16 cellular contexts compared by ENCODE assay signal in genomic region chr10:10855178-10855577, GRCh38.
DNase-seq lines count a peak whose midpoint lies in the region; ATAC-seq and TF ChIP-seq lines count a peak whose summit lies in the region.
"Had no signal": no experiment of that assay in that cellular context is flagged by ENCODE, and none has a peak within 500 bp of the region (broad histone marks: within the 10 kb centered on the region; RNA-seq: fewer than 3 reads in every experiment).

No MANE protein-coding gene starts in this region.

- ATAC-seq in Right ventricle myocardium superior (ENCODE audit: poor library complexity) (peak; percentile 56), HG02852 (IDR thresholded peaks at IDR 0.05; ENCODE audit: unreplicated experiment) (peak; percentile 78)
- peak; percentile 93 to 98 for ATAC-seq in stimulated activated naive B cell treated with anti-CD40 and anti-IgM and Interleukin-4, amounts not matched to agents 10 μg/mL and 1 μg/mL and 100 μg/mL, for 72 hours (replicated peaks)
- ATAC-seq: CD8-positive, alpha-beta T cell; stimulated activated naive CD8-positive, alpha-beta T cell treated with anti-CD3 and anti-CD28 coated beads, Interleukin-15, Interleukin-2, amounts not matched to agents 100 U/mL and 50 U/mL, for 24 hours had no signal

- intact Hi-C loops in Right ventricle myocardium superior (cut with DNase I): no loop called here
- intact Hi-C loops in cardiac septum (cut with DNase I): no loop called here
- intact Hi-C loops in spleen (cut with DNase I; ENCODE audit: low total_unique reads): no loop called here

- H3K9me3 ChIP-seq in spleen: no peaks in the 10 kb centered on the region

- peaks cover 0 to 5% (median 0%) of the 10 kb centered on the region in 7 donors for H3K27me3 ChIP-seq in spleen (replicated peaks in 1 of 7)

- TF ChIP-seq POLR2A in spleen (IDR thresholded peaks at IDR 0.05): no peak

- no peak overlapping the region for H3K4me3 ChIP-seq in spleen

- no peaks in the 10 kb centered on the region for H3K4me1 ChIP-seq in spleen

- no peaks in the 10 kb centered on the region for H3K36me3 Mint-ChIP-seq in brain
- no peaks in the 10 kb centered on the region for H3K36me3 Mint-ChIP-seq in stimulated activated naive B cell treated with anti-CD40 and anti-IgM and Interleukin-4, amounts not matched to agents 10 μg/mL and 1 μg/mL and 100 μg/mL, for 72 hours
- H3K36me3 Mint-ChIP-seq: CD8-positive, alpha-beta T cell had no signal

- peak overlapping the region in 3 of 5 experiments; percentile 58 to 88 (median 86) for H3K27ac Mint-ChIP-seq in brain
- peak overlapping the region; percentile 71 for H3K27ac Mint-ChIP-seq in stimulated activated naive B cell treated with anti-CD40 and anti-IgM and Interleukin-4, amounts not matched to agents 10 μg/mL and 1 μg/mL and 100 μg/mL, for 72 hours
- H3K27ac Mint-ChIP-seq: CD8-positive, alpha-beta T cell had no signal

- H3K36me3 ChIP-seq in spleen: no peaks in the 10 kb centered on the region

- H3K9me3 Mint-ChIP-seq in brain: peaks cover 0 to 2% (median 0%) of the 10 kb centered on the region in 5 experiments
- H3K9me3 Mint-ChIP-seq in stimulated activated naive B cell treated with anti-CD40 and anti-IgM and Interleukin-4, amounts not matched to agents 10 μg/mL and 1 μg/mL and 100 μg/mL, for 72 hours: peaks cover 4 to 5% of the 10 kb centered on the region in 2 donors
- H3K9me3 Mint-ChIP-seq: CD8-positive, alpha-beta T cell had no signal

- 11 to 32% (median 13%) methylated on average over 1 of the region's 1 CpG for WGBS in spleen, 5 donors

- H3K27ac ChIP-seq in spleen: no peak overlapping the region

- no peak overlapping the region for H3K4me3 Mint-ChIP-seq in brain
- H3K4me3 Mint-ChIP-seq in stimulated activated naive B cell treated with anti-CD40 and anti-IgM and Interleukin-4, amounts not matched to agents 10 μg/mL and 1 μg/mL and 100 μg/mL, for 72 hours: no peak overlapping the region
- H3K4me3 Mint-ChIP-seq: CD8-positive, alpha-beta T cell had no signal

- peaks cover 4% of the 10 kb centered on the region for H3K4me1 Mint-ChIP-seq in brain
- H3K4me1 Mint-ChIP-seq in stimulated activated naive B cell treated with anti-CD40 and anti-IgM and Interleukin-4, amounts not matched to agents 10 μg/mL and 1 μg/mL and 100 μg/mL, for 72 hours: peaks cover 7 to 9% of the 10 kb centered on the region in 2 donors

- DNase-seq in Right ventricle myocardium superior: no peak
- DNase-seq in cardiac septum (ENCODE audit: low spot score): no peak
- DNase-seq in stimulated activated naive B cell treated with anti-CD40 and anti-IgM and Interleukin-4, amounts not matched to agents 10 μg/mL and 1 μg/mL and 100 μg/mL, for 72 hours: peak; percentile 5
- DNase-seq in NCI-H2171 (lab: John Stamatoyannopoulos, UW): no peak
- no peak for DNase-seq in stimulated activated CD4-positive, alpha-beta T cell treated with anti-CD3 and anti-CD28 coated beads, Interleukin-2, amount 100 ng/mL, for 48 hours
- no peak for DNase-seq in spleen
- DNase-seq: ACHN; activated naive CD4-positive, alpha-beta T cell; CD8-positive, alpha-beta T cell; effector memory CD4-positive, alpha-beta T cell; NCI-H2081; posterior cingulate gyrus; RPMI8226; stimulated activated naive CD8-positive, alpha-beta T cell treated with anti-CD3 and anti-CD28 coated beads, Interleukin-15, Interleukin-2, amounts not matched to agents 100 U/mL and 50 U/mL, for 24 hours had no signal

- H3K27me3 Mint-ChIP-seq in brain: peaks cover 2% of the 10 kb centered on the region
- peaks cover 21 to 39% of the 10 kb centered on the region in 2 donors for H3K27me3 Mint-ChIP-seq in stimulated activated naive B cell treated with anti-CD40 and anti-IgM and Interleukin-4, amounts not matched to agents 10 μg/mL and 1 μg/mL and 100 μg/mL, for 72 hours

- no peak for TF ChIP-seq CTCF in brain (conservative IDR thresholded peaks at IDR 0.05)
- TF ChIP-seq CTCF in spleen (IDR thresholded peaks at IDR 0.05 in 8 of 11, conservative IDR thresholded peaks at IDR 0.05 in 3 of 11): no peak
